7 cellular contexts compared by ENCODE assay signal in genomic region chr1:109493805-109494539, GRCh38. TPM values are rescaled to one million over a fixed set of nuclear protein-coding genes. Genes with fewer than 3 reads are reported as not detected.
DNase-seq lines count a peak whose midpoint lies in the region; ATAC-seq, FAIRE-seq and TF ChIP-seq lines count a peak whose summit lies in the region.

Gene CYB561D1 (plus strand): TSS chr1:109494094. CDS start chr1:109494140, 46 bp downstream.

- peak; percentile 87 for TF ChIP-seq POLR2A in GM15510 (IDR thresholded peaks at IDR 0.05; ENCODE audit: borderline replicate concordance, extremely low read depth, insufficient read length)

- peak within 1 kb of the TSS; percentile 77 for H3K9ac ChIP-seq in astrocyte (ENCODE audit: low read length)

- ATAC-seq in HG02798 (IDR thresholded peaks at IDR 0.05; ENCODE audit: poor library complexity, unreplicated experiment) = peak; percentile 88
- ATAC-seq in sciatic nerve = peak; percentile 93

- intact Hi-C loops in sciatic nerve (cut with DNase I) = loop anchor here (2.0 kb wide), 1 partner anchor 39 kb away; no protein-coding TSS in a partner anchor

- H3K27me3 Mint-ChIP-seq in T-helper 2 cell treated with Interferon-gamma antibody and Interleukin-4, amounts not matched to agents 5 μg/mL and 100 μg/mL, for 36 hours (ENCODE audit: low read depth) = no peaks in the 10 kb centered on the region
- H3K27me3 Mint-ChIP-seq in astrocyte (ENCODE audit: low read depth, unreplicated experiment) = no peaks in the 10 kb centered on the region

- H3K4me3 ChIP-seq in astrocyte (ENCODE audit: insufficient read depth, low read depth, low read length) = peak within 1 kb of the TSS; percentile 93

- peaks cover 4% of the 10 kb centered on the region for H3K4me1 ChIP-seq in astrocyte (ENCODE audit: insufficient read depth, low read length)

- peak; percentile 29 for DNase-seq in NCI-H1417 treated with DMSO at 0.1 percent for 48 hours (lab: John Stamatoyannopoulos, UW)
- DNase-seq in T-helper 2 cell treated with Interferon-gamma antibody and Interleukin-4, amounts not matched to agents 5 μg/mL and 100 μg/mL, for 36 hours (ENCODE audit: low spot score) = peak; percentile 87
- peak; percentile 53 for DNase-seq in astrocyte (ENCODE audit: low read depth)
- peak; percentile 82 to 83 for DNase-seq in hippocampal formation (lab: John Stamatoyannopoulos, UW)
- DNase-seq in sciatic nerve (ENCODE audit: low spot score) = peak; percentile 93

- H4K20me1 ChIP-seq in astrocyte (ENCODE audit: insufficient read depth, low read length) = peaks cover 17% of the 10 kb centered on the region

- peak within 1 kb of the TSS; percentile 49 for H3K27ac ChIP-seq in astrocyte (ENCODE audit: low read depth, low read length)

- FAIRE-seq in astrocyte (lab: Jason Lieb, UNC) = no peak

- peaks cover 26% of the 10 kb centered on the region for H3K4me1 Mint-ChIP-seq in T-helper 2 cell treated with Interferon-gamma antibody and Interleukin-4, amounts not matched to agents 5 μg/mL and 100 μg/mL, for 36 hours (ENCODE audit: low read depth)
- H3K4me1 Mint-ChIP-seq in astrocyte (ENCODE audit: low read depth, unreplicated experiment) = peaks cover 22% of the 10 kb centered on the region

- peaks cover 24% of the 10 kb centered on the region for H3K36me3 Mint-ChIP-seq in T-helper 2 cell treated with Interferon-gamma antibody and Interleukin-4, amounts not matched to agents 5 μg/mL and 100 μg/mL, for 36 hours (ENCODE audit: low read depth)
- H3K36me3 Mint-ChIP-seq in astrocyte (ENCODE audit: low read depth, unreplicated experiment) = peaks cover 15% of the 10 kb centered on the region

- H3K9me3 ChIP-seq in astrocyte (ENCODE audit: insufficient read depth, low read depth, low read length) = no peaks in the 10 kb centered on the region

- no peaks in the 10 kb centered on the region for H3K27me3 ChIP-seq in astrocyte (ENCODE audit: insufficient read depth, low read length)

- peak; percentile 75 for TF ChIP-seq CTCF in astrocyte (IDR thresholded peaks at IDR 0.05; ENCODE audit: insufficient read depth, low read depth, low read length)

- H3K27ac Mint-ChIP-seq in T-helper 2 cell treated with Interferon-gamma antibody and Interleukin-4, amounts not matched to agents 5 μg/mL and 100 μg/mL, for 36 hours = peak within 1 kb of the TSS; percentile 81
- peak within 1 kb of the TSS; percentile 66 for H3K27ac Mint-ChIP-seq in astrocyte (ENCODE audit: unreplicated experiment)

- no peaks in the 10 kb centered on the region for H3K9me3 Mint-ChIP-seq in T-helper 2 cell treated with Interferon-gamma antibody and Interleukin-4, amounts not matched to agents 5 μg/mL and 100 μg/mL, for 36 hours
- H3K9me3 Mint-ChIP-seq in astrocyte (ENCODE audit: unreplicated experiment) = no peaks in the 10 kb centered on the region

- peak within 1 kb of the TSS; percentile 77 for H3K4me2 ChIP-seq in astrocyte (ENCODE audit: low read length)

- no peaks in the 10 kb centered on the region for H3K36me3 ChIP-seq in astrocyte (ENCODE audit: insufficient read depth, low read length)

- peak within 1 kb of the TSS; percentile 96 for H3K4me3 Mint-ChIP-seq in T-helper 2 cell treated with Interferon-gamma antibody and Interleukin-4, amounts not matched to agents 5 μg/mL and 100 μg/mL, for 36 hours
- H3K4me3 Mint-ChIP-seq in astrocyte (ENCODE audit: unreplicated experiment) = peak within 1 kb of the TSS; percentile 97

- H3K79me2 ChIP-seq in astrocyte (ENCODE audit: insufficient read depth, low read length) = peaks cover 12% of the 10 kb centered on the region

- peak within 1 kb of the TSS; percentile 96 for H2AFZ ChIP-seq in astrocyte (ENCODE audit: low read depth, low read length)

RNA-seq across cellular contexts. Expression of gene CYB561D1, which starts in this region (rescaled TPM):
- total RNA-seq in astrocyte = 9.4 and 11.9 TPM in 2 replicates
- 7.6 TPM for total RNA-seq in sciatic nerve

Comparison
In these comparisons a context has a peak if more than half of its experiments do, and no peak if none do; other contexts are left out.
1. Peak in every context shown above with its lines: DNase-seq, ATAC-seq, H3K4me3 ChIP-seq and H3K27ac ChIP-seq.
2. DNase-seq: peak in every context shown above with its lines; median percentile 93 in sciatic nerve; 87 in T-helper 2 cell treated with Interferon-gamma antibody and Interleukin-4, amounts not matched to agents 5 μg/mL and 100 μg/mL, for 36 hours; 82 in hippocampal formation; 53 in astrocyte; 29 in NCI-H1417 treated with DMSO at 0.1 percent for 48 hours.